13 cellular contexts compared by ENCODE assay signal in genomic region chr15:71761649-71762048, GRCh38. TPM values are rescaled to one million over a fixed set of nuclear protein-coding genes. Genes with fewer than 3 reads are reported as not detected.
DNase-seq lines count a peak whose midpoint lies in the region; ATAC-seq and TF ChIP-seq lines count a peak whose summit lies in the region.
"Had no signal": no experiment of that assay in that cellular context is flagged by ENCODE, and none has a peak within 500 bp of the region (broad histone marks: within the 10 kb centered on the region; RNA-seq: fewer than 3 reads in every experiment).

No MANE protein-coding gene starts in this region.

- in situ Hi-C loops in ACHN (cut with HindIII; ENCODE audit: low pct_ligation_motif_present, low pct_unique_long_range_greater_than_20kb, low sequenced_read_pairs), result no loop called here
- in situ Hi-C loops in IMR-90 (cut with MboI; ENCODE audit: low sequenced_read_pairs), result no loop called here
- in situ Hi-C loops in mammary epithelial cell (cut with MboI; ENCODE audit: low sequenced_read_pairs in 2 of 2), result no loop called here

- H4K8ac ChIP-seq in IMR-90 (ENCODE audit: low read depth in 2 of 2, low read length in 2 of 2) (peak overlapping the region in 1 of 2 experiments; percentile 48; a peak in 1 of 4 replicates), H9 (replicated peaks; ENCODE audit: insufficient read length, low read depth, low read length) (no peak overlapping the region)

- H3K36me3 Mint-ChIP-seq in activated CD4-positive, alpha-beta T cell treated with anti-CD3 and anti-CD28 coated beads, Interleukin-2, amount 10 ng/mL, durations not matched to agents 7 days and 5 days (ENCODE audit: low read depth), result no peaks in the 10 kb centered on the region
- peaks cover 12 to 19% (median 12%) of the 10 kb centered on the region in 3 experiments; a peak in 6 of 7 replicates for H3K36me3 Mint-ChIP-seq in H9 (ENCODE audit: insufficient read depth in 1 of 3, low read depth in 3 of 3)
- no peaks in the 10 kb centered on the region for H3K36me3 Mint-ChIP-seq in activated CD4-positive, alpha-beta memory T cell treated with anti-CD3 and anti-CD28 coated beads, Interleukin-2, amount 10 ng/mL, durations not matched to agents 7 days and 5 days (ENCODE audit: low read depth)

- H3K9ac ChIP-seq in IMR-90 (ENCODE audit: low read depth, low read length), result no peak overlapping the region
- H3K9ac ChIP-seq in mammary epithelial cell (ENCODE audit: insufficient read depth, low read length), result no peak overlapping the region
- no peak overlapping the region for H3K9ac ChIP-seq in H9 (ENCODE audit: extremely low read depth, insufficient read length, low read length)

- intact Hi-C loops in IMR-90 (cut with micrococcal nuclease) (no loop called here), mammary epithelial cell (cut with micrococcal nuclease) (no loop called here), left lung (cut with DNase I) (no loop called here)

- WGBS in IMR-90 (ENCODE audit: extremely low coverage in 2 of 2, insufficient read length in 1 of 2), 2 experiments, result 17% methylated on average over 2 of the region's 3 CpGs; no CpG with 5 or more reads in 1 of the 2 experiments
- 14% methylated on average over 3 of the region's 3 CpGs for WGBS in mammary epithelial cell (ENCODE audit: low coverage, missing lambda C conversion rate)
- no CpG with 5 or more reads among the region's 3 CpGs for WGBS in H9 (ENCODE audit: extremely low coverage, insufficient read length, low lambda C conversion rate)

- H3K56ac ChIP-seq in IMR-90 (ENCODE audit: extremely low read depth, insufficient read depth, low read length), result no peak overlapping the region
- H3K56ac ChIP-seq in H9 (ENCODE audit: insufficient read length, low read depth, low read length), result no peak overlapping the region

- no peak overlapping the region for H3K27ac Mint-ChIP-seq in activated CD4-positive, alpha-beta T cell treated with anti-CD3 and anti-CD28 coated beads, Interleukin-2, amount 10 ng/mL, durations not matched to agents 7 days and 5 days
- no peak overlapping the region for H3K27ac Mint-ChIP-seq in H9
- H3K27ac Mint-ChIP-seq in activated CD4-positive, alpha-beta memory T cell treated with anti-CD3 and anti-CD28 coated beads, Interleukin-2, amount 10 ng/mL, durations not matched to agents 7 days and 5 days, result no peak overlapping the region

- H3K14ac ChIP-seq in IMR-90 (replicated peaks; ENCODE audit: low read depth, low read length), result peak overlapping the region; percentile 71
- no peak overlapping the region for H3K14ac ChIP-seq in H9 (ENCODE audit: insufficient read depth, low read length)

- H2BK5ac ChIP-seq in IMR-90 (ENCODE audit: low read depth, low read length, poor library complexity, severe bottlenecking) (peak overlapping the region; percentile 64), H9 (ENCODE audit: insufficient read length, low read length) (no peak overlapping the region)

- H3K27ac ChIP-seq in IMR-90 (ENCODE audit: insufficient read depth, low read length), result no peak overlapping the region
- H3K27ac ChIP-seq in mammary epithelial cell (ENCODE audit: insufficient read depth, low read depth, low read length), result no peak overlapping the region
- no peak overlapping the region for H3K27ac ChIP-seq in left lung
- H3K27ac ChIP-seq in H9 (ENCODE audit: insufficient read length, low read depth, low read length), result no peak overlapping the region

- peaks cover 6% of the 10 kb centered on the region for H3K9me1 ChIP-seq in IMR-90 (ENCODE audit: insufficient read depth, low read length)

- TF ChIP-seq RAD21 in IMR-90 (IDR thresholded peaks at IDR 0.05; ENCODE audit: low read length), result no peak

- TF ChIP-seq POLR2A in IMR-90 (IDR thresholded peaks at IDR 0.05; ENCODE audit: low read depth, low read length), result no peak

- H2AK5ac ChIP-seq in IMR-90 (ENCODE audit: low read depth, low read length) (peak overlapping the region; percentile 63), H9 (ENCODE audit: insufficient read length, low read length) (no peak overlapping the region)

- H3K36me3 ChIP-seq in IMR-90 (ENCODE audit: control insufficient read depth, insufficient read depth, low read length) (peaks cover 25% of the 10 kb centered on the region), mammary epithelial cell (ENCODE audit: insufficient read depth, low read length) (no peaks in the 10 kb centered on the region), left lung (peaks cover 0 to 12% of the 10 kb centered on the region in 2 donors)

- H3K4me3 Mint-ChIP-seq in activated CD4-positive, alpha-beta T cell treated with anti-CD3 and anti-CD28 coated beads, Interleukin-2, amount 10 ng/mL, durations not matched to agents 7 days and 5 days, result no peak overlapping the region
- no peak overlapping the region for H3K4me3 Mint-ChIP-seq in H9
- H3K4me3 Mint-ChIP-seq in activated CD4-positive, alpha-beta memory T cell treated with anti-CD3 and anti-CD28 coated beads, Interleukin-2, amount 10 ng/mL, durations not matched to agents 7 days and 5 days, result no peak overlapping the region
- H3K4me3 Mint-ChIP-seq: activated T-cell treated with anti-CD3 and anti-CD28 coated beads, Interleukin-2, amount 50 U/mL, for 4 hours had no signal

- CTCF ChIA-PET in IMR-90 (lab: Yijun Ruan, JAX) (interaction anchor here (1.5 kb wide), 1 partner anchor 20 kb away, joined by 5 read pairs; no protein-coding TSS in a partner anchor), mammary epithelial cell (lab: Charles Lee; ENCODE audit: low non-redundant PET) (interaction anchor here (0.9 kb wide), 1 partner anchor 18 kb away, joined by 24 read pairs; no protein-coding TSS in a partner anchor)
- CTCF ChIA-PET in activated CD4-positive, alpha-beta T cell treated with anti-CD3 and anti-CD28 coated beads, Interleukin-2, amount 10 ng/mL, durations not matched to agents 7 days and 5 days (lab: Charles Lee), result interaction anchor here (0.6 to 1.2 kb wide), 3 partner anchors 13 to 40 kb away, joined by 3 to 8 read pairs (median 4); no protein-coding TSS in a partner anchor
- CTCF ChIA-PET in activated CD4-positive, alpha-beta memory T cell treated with anti-CD3 and anti-CD28 coated beads, Interleukin-2, amount 10 ng/mL, durations not matched to agents 7 days and 5 days (lab: Charles Lee), result no interaction called here

- H2AFZ ChIP-seq in IMR-90 (replicated peaks; ENCODE audit: low read length, poor library complexity) (peak overlapping the region; percentile 58), mammary epithelial cell (ENCODE audit: low read depth, low read length) (no peak overlapping the region), H9 (ENCODE audit: low read length) (no peak overlapping the region)

- H2BK20ac ChIP-seq in IMR-90 (ENCODE audit: low read depth, low read length) (peak overlapping the region; percentile 64; the same call in 1 of the 2 replicates), H9 (ENCODE audit: low read depth, low read length, poor library complexity, severe bottlenecking) (no peak overlapping the region)

- H2BK15ac ChIP-seq in IMR-90 (ENCODE audit: low read depth, low read length), result no peak overlapping the region
- no peak overlapping the region for H2BK15ac ChIP-seq in H9 (ENCODE audit: low read depth, low read length)

- H3K9me3 ChIP-seq in IMR-90 (ENCODE audit: control insufficient read depth, insufficient read depth, low read length), result peaks cover 9% of the 10 kb centered on the region
- peaks cover 9% of the 10 kb centered on the region for H3K9me3 ChIP-seq in mammary epithelial cell (replicated peaks; ENCODE audit: insufficient read depth, low read length)
- H3K9me3 ChIP-seq in left lung, result peaks cover 0 to 15% of the 10 kb centered on the region in 2 donors
- H3K9me3 ChIP-seq in H9 (ENCODE audit: control insufficient read depth, low read depth, low read length), result no peaks in the 10 kb centered on the region

- H3K18ac ChIP-seq in IMR-90 (ENCODE audit: low read depth, low read length), result no peak overlapping the region
- H3K18ac ChIP-seq in H9 (ENCODE audit: insufficient read length, low read depth, low read length), result no peak overlapping the region

- H3K9me3 Mint-ChIP-seq in activated CD4-positive, alpha-beta T cell treated with anti-CD3 and anti-CD28 coated beads, Interleukin-2, amount 10 ng/mL, durations not matched to agents 7 days and 5 days, result peaks cover 8% of the 10 kb centered on the region
- peaks cover 7 to 14% of the 10 kb centered on the region in 2 experiments for H3K9me3 Mint-ChIP-seq in H9
- H3K9me3 Mint-ChIP-seq in activated CD4-positive, alpha-beta memory T cell treated with anti-CD3 and anti-CD28 coated beads, Interleukin-2, amount 10 ng/mL, durations not matched to agents 7 days and 5 days, result peaks cover 7% of the 10 kb centered on the region

- H3K4me1 ChIP-seq in IMR-90 (ENCODE audit: control insufficient read depth, insufficient read depth, low read length) (peaks cover 2% of the 10 kb centered on the region; the same call in 1 of the 2 replicates), mammary epithelial cell (ENCODE audit: insufficient read depth, low read length) (peaks cover 9% of the 10 kb centered on the region), left lung (no peaks in the 10 kb centered on the region), H9 (ENCODE audit: insufficient read depth, low read length) (no peaks in the 10 kb centered on the region)

- H3T11ph ChIP-seq in H9 (ENCODE audit: low read length), result no peak overlapping the region

- H3K79me1 ChIP-seq in IMR-90 (ENCODE audit: low read depth in 1 of 2, low read length in 2 of 2) (no peaks in the 10 kb centered on the region), H9 (ENCODE audit: insufficient read depth, low read depth, low read length, poor library complexity, severe bottlenecking) (no peaks in the 10 kb centered on the region)

- H3K4ac ChIP-seq in IMR-90 (ENCODE audit: low read depth, low read length) (peak overlapping the region; percentile 67; the same call in 1 of the 2 replicates), H9 (ENCODE audit: low read depth, low read length) (no peak overlapping the region)

- no peak overlapping the region for H4K5ac ChIP-seq in IMR-90 (ENCODE audit: low read depth, low read length)
- no peak overlapping the region for H4K5ac ChIP-seq in H9 (ENCODE audit: insufficient read length, low read depth, low read length)

- H2BK12ac ChIP-seq in H9 (ENCODE audit: insufficient read length, low read depth, low read length), result no peak overlapping the region

- no peaks in the 10 kb centered on the region for H3K79me2 ChIP-seq in mammary epithelial cell (ENCODE audit: insufficient read depth, low read length)
- H3K79me2 ChIP-seq in H9 (ENCODE audit: insufficient read depth, low read length), result no peaks in the 10 kb centered on the region

- TF ChIP-seq CTCF in IMR-90 (conservative IDR thresholded peaks at IDR 0.05; ENCODE audit: low read depth, low read length) (no peak), mammary epithelial cell (conservative IDR thresholded peaks at IDR 0.05 in 1 of 2, IDR thresholded peaks at IDR 0.05 in 1 of 2; ENCODE audit: extremely low read depth in 1 of 2, insufficient read depth in 1 of 2, low read depth in 1 of 2, low read length in 2 of 2) (no peak), left lung (IDR thresholded peaks at IDR 0.05) (no peak), H9 (conservative IDR thresholded peaks at IDR 0.05) (no peak)

- no peak overlapping the region for H3K4me2 ChIP-seq in IMR-90 (ENCODE audit: low read depth, low read length)
- H3K4me2 ChIP-seq in mammary epithelial cell (ENCODE audit: insufficient read depth, low read depth, low read length), result peak overlapping the region; percentile 31
- H3K4me2 ChIP-seq in H9 (ENCODE audit: insufficient read depth, insufficient read length, low read length), result no peak overlapping the region

- dilution Hi-C loops in IMR-90 (cut with HindIII; ENCODE audit: low sequenced_read_pairs, unreplicated experiment) (no loop called here), mammary epithelial cell (cut with HindIII; ENCODE audit: low sequenced_read_pairs) (no loop called here)

- H3K4me3 ChIP-seq in IMR-90 (ENCODE audit: insufficient read depth, low read depth, low read length) (no peak overlapping the region), mammary epithelial cell (replicated peaks in 1 of 3; ENCODE audit: insufficient read depth in 1 of 3, low read depth in 2 of 3, low read length in 3 of 3) (no peak overlapping the region), left lung (no peak overlapping the region)

- no peaks in the 10 kb centered on the region for H4K20me1 ChIP-seq in IMR-90 (ENCODE audit: insufficient read depth, low read length)
- H4K20me1 ChIP-seq in mammary epithelial cell (ENCODE audit: insufficient read depth, low read length), result no peaks in the 10 kb centered on the region
- H4K20me1 ChIP-seq in H9 (ENCODE audit: control insufficient read depth, insufficient read depth, insufficient read length), result no peaks in the 10 kb centered on the region

- no peaks in the 10 kb centered on the region for H3K23me2 ChIP-seq in H9 (ENCODE audit: insufficient read length, low read depth, low read length, poor library complexity, severe bottlenecking)

- no peaks in the 10 kb centered on the region for H3K4me1 Mint-ChIP-seq in activated CD4-positive, alpha-beta T cell treated with anti-CD3 and anti-CD28 coated beads, Interleukin-2, amount 10 ng/mL, durations not matched to agents 7 days and 5 days
- no peaks in the 10 kb centered on the region for H3K4me1 Mint-ChIP-seq in H9
- H3K4me1 Mint-ChIP-seq in activated CD4-positive, alpha-beta memory T cell treated with anti-CD3 and anti-CD28 coated beads, Interleukin-2, amount 10 ng/mL, durations not matched to agents 7 days and 5 days, result peaks cover 5% of the 10 kb centered on the region

- H3K23ac ChIP-seq in IMR-90 (ENCODE audit: low read depth, low read length), result no peak overlapping the region
- H3K23ac ChIP-seq in H9 (ENCODE audit: insufficient read length, low read depth, low read length), result no peak overlapping the region

- peaks cover 4% of the 10 kb centered on the region for H3K27me3 Mint-ChIP-seq in activated CD4-positive, alpha-beta T cell treated with anti-CD3 and anti-CD28 coated beads, Interleukin-2, amount 10 ng/mL, durations not matched to agents 7 days and 5 days
- no peaks in the 10 kb centered on the region for H3K27me3 Mint-ChIP-seq in H9 (ENCODE audit: low read depth)
- H3K27me3 Mint-ChIP-seq in activated CD4-positive, alpha-beta memory T cell treated with anti-CD3 and anti-CD28 coated beads, Interleukin-2, amount 10 ng/mL, durations not matched to agents 7 days and 5 days, result peaks cover 11% of the 10 kb centered on the region

- H2AK9ac ChIP-seq in IMR-90 (replicated peaks; ENCODE audit: low read depth, low read length, poor library complexity), result peak overlapping the region; percentile 44

- no peaks in the 10 kb centered on the region for H3K27me3 ChIP-seq in IMR-90 (ENCODE audit: control insufficient read depth, insufficient read depth, low read length)
- H3K27me3 ChIP-seq in mammary epithelial cell (ENCODE audit: insufficient read depth, low read length), result no peaks in the 10 kb centered on the region
- H3K27me3 ChIP-seq in left lung, result no peaks in the 10 kb centered on the region
- no peaks in the 10 kb centered on the region for H3K27me3 ChIP-seq in H9 (ENCODE audit: insufficient read depth, low read length)

- no TSS peak for BruUV-seq in IMR-90 (replicated peaks; lab: Mats Ljungman, UMichigan)
- no TSS peak for BruUV-seq in mammary epithelial cell (replicated peaks; lab: Mats Ljungman, UMichigan)

- ATAC-seq in IMR-90 (ENCODE audit: low read depth), result peak; percentile 91
- ATAC-seq in left lung, result peak; percentile 76
- ATAC-seq in HG03280 (IDR thresholded peaks at IDR 0.05; ENCODE audit: unreplicated experiment), result no peak
- ATAC-seq: activated T-cell treated with anti-CD3 and anti-CD28 coated beads, Interleukin-2, amount 50 U/mL, for 4 hours had no signal

- POLR2A ChIA-PET in IMR-90 (lab: Charles Lee; ENCODE audit: unreplicated experiment), result no interaction called here
- POLR2A ChIA-PET in activated CD4-positive, alpha-beta T cell treated with anti-CD3 and anti-CD28 coated beads, Interleukin-2, amount 10 ng/mL, durations not matched to agents 7 days and 5 days (lab: Charles Lee), result no interaction called here
- POLR2A ChIA-PET in activated CD4-positive, alpha-beta memory T cell treated with anti-CD3 and anti-CD28 coated beads, Interleukin-2, amount 10 ng/mL, durations not matched to agents 7 days and 5 days (lab: Charles Lee), result no interaction called here

- H2BK120ac ChIP-seq in IMR-90 (ENCODE audit: low read depth, low read length), result peak overlapping the region; percentile 69; the same call in 1 of the 2 replicates
- H2BK120ac ChIP-seq in H9 (ENCODE audit: low read depth, low read length, poor library complexity, severe bottlenecking), result no peak overlapping the region

- DNase-seq in ACHN, result peak; percentile 80
- DNase-seq in IMR-90, result peak; percentile 92
- DNase-seq in mammary epithelial cell, result peak; percentile 82
- DNase-seq in left lung, result no peak
- DNase-seq in activated CD4-positive, alpha-beta T cell treated with anti-CD3 and anti-CD28 coated beads, Interleukin-2, amount 10 ng/mL, durations not matched to agents 7 days and 5 days, result no peak
- no peak for DNase-seq in H9
- no peak for DNase-seq in activated CD4-positive, alpha-beta memory T cell treated with anti-CD3 and anti-CD28 coated beads, Interleukin-2, amount 10 ng/mL, durations not matched to agents 7 days and 5 days
- DNase-seq: activated T-cell treated with anti-CD3 and anti-CD28 coated beads, Interleukin-2, amount 50 U/mL, for 4 hours; C1 segment of cervical spinal cord; Kasumi-1; RPMI8226; stimulated activated naive CD4-positive, alpha-beta T cell treated with Interleukin-2 at 50 U/mL for 16 hours had no signal

- H4K91ac ChIP-seq in IMR-90 (ENCODE audit: insufficient read depth, low read depth, low read length) (peak overlapping the region; percentile 20; the same call in 1 of the 2 replicates), H9 (ENCODE audit: insufficient read length, low read depth, low read length) (no peak overlapping the region)

RNA-seq across cellular contexts. Expression of gene NR2E3, which starts 48.7 kb away (rescaled TPM):
- total RNA-seq in IMR-90 (2012; rRNA removed) (under 0.01 and 0.56 TPM in 2 replicates), mammary epithelial cell (under 1 TPM; 0.17 to 0.61 TPM), left lung (under 1 TPM; 0.61 to 0.76 TPM), H9 (2021) (0.31 and 0.35 TPM in 2 replicates)
- polyA plus RNA-seq in IMR-90 (2012; rRNA removed) (0.19 and 0.29 TPM in 2 replicates), mammary epithelial cell (0.03 TPM)
- 0.19 and 0.23 TPM in 2 replicates for polyA plus RNA-seq in IMR-90 (2012; cell fraction: cytosol; rRNA removed)
- 2.0 and 3.6 TPM in 2 replicates for polyA plus RNA-seq in IMR-90 (2012; cell fraction: nucleus; rRNA removed; ENCODE audit: low replicate concordance)
- not detected for polyA minus RNA-seq in mammary epithelial cell
- not detected for total RNA-seq in activated CD4-positive, alpha-beta T cell treated with anti-CD3 and anti-CD28 coated beads, Interleukin-2, amount 10 ng/mL, durations not matched to agents 7 days and 5 days
- not detected for total RNA-seq in activated CD4-positive, alpha-beta memory T cell treated with anti-CD3 and anti-CD28 coated beads, Interleukin-2, amount 10 ng/mL, durations not matched to agents 7 days and 5 days
- total RNA-seq: activated T-cell treated with anti-CD3 and anti-CD28 coated beads, Interleukin-2, amount 50 U/mL, for 4 hours had no signal

Comparison
In these comparisons a context has a peak if more than half of its experiments do, and no peak if none do; other contexts are left out.
1. DNase-seq: peak in ACHN (single experiment), IMR-90 (single experiment) and mammary epithelial cell (single experiment); none in left lung (0 of 2), activated CD4-positive, alpha-beta T cell treated with anti-CD3 and anti-CD28 coated beads, Interleukin-2, amount 10 ng/mL, durations not matched to agents 7 days and 5 days (single experiment), H9 (single experiment) and activated CD4-positive, alpha-beta memory T cell treated with anti-CD3 and anti-CD28 coated beads, Interleukin-2, amount 10 ng/mL, durations not matched to agents 7 days and 5 days (single experiment).